Comparison of ENCODE assay signal across 30 cellular contexts in the genomic region with DNA sequence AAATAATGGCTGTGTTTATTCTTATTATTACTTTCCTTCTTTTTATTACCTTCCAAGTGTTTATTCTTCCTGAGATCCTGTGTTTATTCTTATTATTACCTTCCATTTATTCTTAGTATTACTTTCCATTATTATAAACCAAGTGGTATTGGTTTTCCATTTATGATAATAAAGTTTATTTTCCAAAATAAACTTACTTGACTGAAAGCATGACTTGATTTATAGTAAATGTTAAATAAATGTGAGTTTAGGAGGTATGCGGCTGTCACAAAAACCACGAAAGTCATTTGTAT.
"Had no signal": no experiment of that assay in that cellular context is flagged by ENCODE, and none has a peak within 500 bp of the region (broad histone marks: within the 10 kb centered on the region; RNA-seq: fewer than 3 reads in every experiment).

No MANE protein-coding gene starts in this region.

- H3K4me1 ChIP-seq: left lung, lower lobe of right lung, pancreas, prostate gland, suprapubic skin, tibial artery, upper lobe of right lung had no signal

- H3K36me3 ChIP-seq: left lung, lower lobe of right lung, pancreas, prostate gland, suprapubic skin, tibial artery, upper lobe of right lung had no signal

- DNase-seq: hypothalamus; immature natural killer cell; kidney; left colon; left lung; lower lobe of right lung; mammary epithelial cell; mesenchymal stem cell; naive thymus-derived CD8-positive, alpha-beta T cell; nucleus accumbens; pancreas; posterior cingulate gyrus; retina; right cardiac atrium; stimulated activated CD4-positive, alpha-beta T cell treated with anti-CD3 and anti-CD28 coated beads, Interleukin-12 subunit alpha, Interleukin-12 subunit beta, amount 100 ng/mL, for 4 hours; stimulated activated CD4-positive, alpha-beta T cell treated with anti-CD3 and anti-CD28 coated beads, Interleukin-15, amount 100 ng/mL, for 24 hours; stimulated activated CD4-positive, alpha-beta T cell treated with anti-CD3 and anti-CD28 coated beads, Interleukin-2, amount 100 ng/mL, for 24 hours; stimulated activated CD4-positive, alpha-beta T cell treated with anti-CD3 and anti-CD28 coated beads, Interleukin-4, amount 100 ng/mL, for 1 hour; stimulated activated naive CD4-positive, alpha-beta T cell; tibial artery; trophoblast cell; upper lobe of right lung had no signal

- ATAC-seq: left colon; left lung; lower lobe of right lung; naive thymus-derived CD8-positive, alpha-beta T cell; right cardiac atrium; sciatic nerve; upper lobe of right lung had no signal

- H3K27ac ChIP-seq: left lung, lower lobe of right lung, pancreas, prostate gland, skin epidermis, suprapubic skin, thoracic aorta, tibial artery, upper lobe of right lung had no signal

- H3K9me3 ChIP-seq: left lung, lower lobe of right lung, pancreas, prostate gland, suprapubic skin, thoracic aorta, tibial artery, upper lobe of right lung had no signal

- H3K27ac Mint-ChIP-seq: naive thymus-derived CD8-positive, alpha-beta T cell; nephron; stimulated activated naive CD8-positive, alpha-beta T cell treated with anti-CD3 and anti-CD28 coated beads, Interleukin-15, Interleukin-2, amounts not matched to agents 100 ng/mL and 50 ng/mL, for 24 hours had no signal

- H3K4me3 Mint-ChIP-seq: nephron; neural crest cell; stimulated activated naive CD8-positive, alpha-beta T cell treated with anti-CD3 and anti-CD28 coated beads, Interleukin-15, Interleukin-2, amounts not matched to agents 100 ng/mL and 50 ng/mL, for 24 hours had no signal

- H3K36me3 Mint-ChIP-seq: immature natural killer cell; naive thymus-derived CD8-positive, alpha-beta T cell had no signal

- H3K9me3 Mint-ChIP-seq: immature natural killer cell; stimulated activated naive CD8-positive, alpha-beta T cell treated with anti-CD3 and anti-CD28 coated beads, Interleukin-15, Interleukin-2, amounts not matched to agents 100 ng/mL and 50 ng/mL, for 24 hours had no signal

- H3K27me3 ChIP-seq: pancreas, suprapubic skin, tibial artery had no signal

- H3K4me3 ChIP-seq: left lung, lower lobe of right lung, pancreas, prostate gland, skin epidermis, suprapubic skin, thoracic aorta, tibial artery, upper lobe of right lung had no signal

- H3K4me1 Mint-ChIP-seq: nephron, neural crest cell had no signal
